9 cellular contexts compared by ENCODE assay signal in the genomic region with DNA sequence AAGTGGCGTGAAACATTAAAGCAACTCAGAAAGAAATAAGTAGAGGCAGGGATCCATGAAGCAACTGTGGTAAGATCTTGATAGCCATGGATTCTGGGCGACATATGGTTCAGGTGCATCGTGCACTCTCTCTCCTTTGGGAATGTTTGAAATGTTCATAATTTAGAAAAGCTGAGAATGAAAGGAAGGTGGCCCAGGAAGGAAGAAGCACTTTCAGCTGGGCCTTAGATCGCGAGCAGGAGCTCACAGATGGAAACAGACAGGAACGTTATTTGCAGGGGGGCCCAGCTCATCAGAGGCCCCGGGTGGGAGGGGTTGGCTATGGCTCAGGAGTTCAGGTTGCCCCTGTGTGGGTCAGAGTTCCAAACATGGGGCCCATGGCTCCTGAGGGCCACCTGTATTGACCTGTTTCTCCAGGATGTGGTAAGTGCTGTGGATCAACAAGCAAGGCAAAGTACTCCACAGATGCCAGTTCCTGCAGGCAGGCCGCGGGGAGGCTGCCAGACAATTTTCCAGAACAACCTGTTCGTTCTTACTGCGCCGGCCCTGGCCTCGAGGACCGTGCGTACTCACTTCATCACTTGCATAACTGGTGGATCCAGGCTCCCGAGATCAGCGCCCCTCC.
DNase-seq lines count a peak whose midpoint lies in the region; ATAC-seq and TF ChIP-seq lines count a peak whose summit lies in the region.
"Had no signal": no experiment of that assay in that cellular context is flagged by ENCODE, and none has a peak within 500 bp of the region (broad histone marks: within the 10 kb centered on the region; RNA-seq: fewer than 3 reads in every experiment).

No MANE protein-coding gene starts in this region.

- TF ChIP-seq EP300 in gastroesophageal sphincter (IDR thresholded peaks at IDR 0.05): no peak

- no peaks in the 10 kb centered on the region for H3K9me3 ChIP-seq in osteoblast (ENCODE audit: low read depth, low read length)
- no peaks in the 10 kb centered on the region for H3K9me3 ChIP-seq in gastroesophageal sphincter

- no peaks in the 10 kb centered on the region for H3K27me3 Mint-ChIP-seq in CD14-positive monocyte (ENCODE audit: low read depth in 3 of 3)
- H3K27me3 Mint-ChIP-seq in chondrocyte (ENCODE audit: low read depth): no peaks in the 10 kb centered on the region

- 96 to 97% methylated on average over 4 to 5 of the region's 17 CpGs for WGBS in gastroesophageal sphincter (ENCODE audit: low coverage in 1 of 2), 2 donors

- H4K20me1 ChIP-seq in osteoblast (ENCODE audit: insufficient read depth, low read length): no peaks in the 10 kb centered on the region

- H3K36me3 ChIP-seq in osteoblast (ENCODE audit: insufficient read depth, low read length) (no peaks in the 10 kb centered on the region), gastroesophageal sphincter (no peaks in the 10 kb centered on the region)

- DNase-seq in CD14-positive monocyte (ENCODE audit: low spot score) (no peak), HuH-7.5 (ENCODE audit: low spot score) (peak; percentile 59), chondrocyte (ENCODE audit: low spot score) (peak; percentile 49), osteoblast (ENCODE audit: insufficient read length, low spot score, missing footprints) (peak; percentile 35)
- DNase-seq in stimulated activated CD4-positive, alpha-beta T cell treated with anti-CD3 and anti-CD28 coated beads, Interleukin-2, amount 100 ng/mL, for 24 hours: no peak
- DNase-seq: hippocampal formation had no signal

- H3K27ac ChIP-seq in osteoblast (ENCODE audit: low read depth, low read length): no peak overlapping the region
- H3K27ac ChIP-seq in gastroesophageal sphincter: no peak overlapping the region

- H3K4me3 ChIP-seq in osteoblast (ENCODE audit: insufficient read depth, low read length): no peak overlapping the region
- no peak overlapping the region for H3K4me3 ChIP-seq in gastroesophageal sphincter

- no peak for TF ChIP-seq POLR2A in gastroesophageal sphincter (IDR thresholded peaks at IDR 0.05)

- H3K9me3 Mint-ChIP-seq in CD14-positive monocyte: no peaks in the 10 kb centered on the region
- no peaks in the 10 kb centered on the region for H3K9me3 Mint-ChIP-seq in chondrocyte (ENCODE audit: low read depth)

- no peak overlapping the region for H2AFZ ChIP-seq in osteoblast (ENCODE audit: low read length)

- H3K79me2 ChIP-seq in osteoblast (ENCODE audit: insufficient read depth, low read length): no peaks in the 10 kb centered on the region

- H3K27ac Mint-ChIP-seq in CD14-positive monocyte: peak overlapping the region; percentile 85 to 96 (median 91)
- no peak overlapping the region for H3K27ac Mint-ChIP-seq in chondrocyte (ENCODE audit: unreplicated experiment)

- H3K4me3 Mint-ChIP-seq in CD14-positive monocyte: no peak overlapping the region
- no peak overlapping the region for H3K4me3 Mint-ChIP-seq in chondrocyte (ENCODE audit: unreplicated experiment)
- H3K4me3 Mint-ChIP-seq: brain had no signal

- TF ChIP-seq CTCF in CD14-positive monocyte (IDR thresholded peaks at IDR 0.05) (no peak), chondrocyte (IDR thresholded peaks at IDR 0.05) (no peak), osteoblast (IDR thresholded peaks at IDR 0.05; ENCODE audit: extremely low read depth, low read depth, low read length) (no peak), gastroesophageal sphincter (IDR thresholded peaks at IDR 0.05) (no peak)

- H3K4me1 Mint-ChIP-seq in CD14-positive monocyte (peaks cover 75% of the 10 kb centered on the region), chondrocyte (ENCODE audit: low read depth) (peaks cover 5% of the 10 kb centered on the region)

- ATAC-seq in GM21576 (IDR thresholded peaks at IDR 0.05; ENCODE audit: unreplicated experiment) (no peak), gastroesophageal sphincter (no peak)

- intact Hi-C loops in CD14-positive monocyte (cut with micrococcal nuclease): no loop called here

- no peak overlapping the region for H3K4me2 ChIP-seq in osteoblast (ENCODE audit: insufficient read depth, low read length)

- H3K36me3 Mint-ChIP-seq in CD14-positive monocyte: peaks cover 0 to 6% of the 10 kb centered on the region in 2 donors
- H3K36me3 Mint-ChIP-seq in chondrocyte (ENCODE audit: low read depth): no peaks in the 10 kb centered on the region
- H3K36me3 Mint-ChIP-seq: brain had no signal

- H3K27me3 ChIP-seq in osteoblast (ENCODE audit: insufficient read depth, low read length) (no peaks in the 10 kb centered on the region), gastroesophageal sphincter (no peaks in the 10 kb centered on the region)

- H3K4me1 ChIP-seq in osteoblast (ENCODE audit: insufficient read depth, low read length) (peaks cover 21% of the 10 kb centered on the region), gastroesophageal sphincter (peaks cover 0 to 17% (median 0%) of the 10 kb centered on the region in 3 donors)

Comparison
In these comparisons a context has a peak if more than half of its experiments do, and no peak if none do; other contexts are left out.
1. DNase-seq: peak in HuH-7.5 (single experiment), chondrocyte (single experiment) and osteoblast (single experiment); none in CD14-positive monocyte (single experiment) and stimulated activated CD4-positive, alpha-beta T cell treated with anti-CD3 and anti-CD28 coated beads, Interleukin-2, amount 100 ng/mL, for 24 hours (0 of 2).